ENCODE assay signal across 8 cellular contexts in the genomic region with DNA sequence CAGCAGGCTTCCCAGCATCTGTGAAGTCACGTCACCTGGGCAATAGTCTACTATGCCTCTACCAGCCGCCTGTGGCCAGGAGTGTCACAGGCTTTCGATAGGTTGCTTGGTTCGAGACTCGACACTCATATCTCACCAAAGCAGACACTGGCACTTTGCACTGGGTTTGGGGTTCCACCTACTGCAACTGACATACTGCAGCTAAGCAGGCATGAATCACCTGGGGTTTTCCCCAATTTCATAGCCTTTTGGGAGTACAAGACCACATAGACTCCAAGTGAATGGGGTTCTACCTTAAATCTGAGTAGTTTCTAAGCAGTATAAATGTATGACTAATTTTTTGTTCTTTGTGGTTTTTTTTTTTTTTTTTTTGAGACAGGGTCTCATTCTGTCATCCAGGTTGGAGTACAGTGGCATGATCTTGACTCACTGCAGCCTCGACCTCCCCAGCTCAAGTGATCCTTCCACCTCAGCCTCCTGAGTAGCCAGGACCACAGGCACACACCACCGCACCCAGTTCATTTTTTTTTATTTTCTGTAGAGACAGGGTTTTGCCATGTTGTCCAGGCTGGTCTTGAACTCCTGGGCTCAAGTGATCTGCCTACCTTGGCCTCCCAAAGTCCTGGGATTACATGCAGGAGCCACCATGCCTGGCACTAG. TPM values are rescaled to one million over a fixed set of nuclear protein-coding genes. Genes with fewer than 3 reads are reported as not detected.
DNase-seq lines count a peak whose midpoint lies in the region; ATAC-seq and TF ChIP-seq lines count a peak whose summit lies in the region.

No MANE protein-coding gene starts in this region.

- POLR2A ChIA-PET in activated naive CD8-positive, alpha-beta T cell treated with anti-CD3 and anti-CD28 coated beads, Interleukin-2, amount 10 ng/mL, durations not matched to agents 7 days and 5 days (lab: Charles Lee): no interaction called here

- no peak overlapping the region for H2BK15ac ChIP-seq in neuronal stem cell (ENCODE audit: low read length)

- no peak overlapping the region for H2BK120ac ChIP-seq in neuronal stem cell (ENCODE audit: low read depth, low read length)

- H3K18ac ChIP-seq in neuronal stem cell (ENCODE audit: low read length): no peak overlapping the region

- peak; percentile 66 for ATAC-seq in GM19397 (IDR thresholded peaks at IDR 0.05; ENCODE audit: unreplicated experiment)
- peak; percentile 74 for ATAC-seq in HG03354 (IDR thresholded peaks at IDR 0.05; ENCODE audit: poor library complexity, severe bottlenecking, unreplicated experiment)
- ATAC-seq in activated naive CD8-positive, alpha-beta T cell treated with anti-CD3 and anti-CD28 coated beads, Interleukin-2, amount 10 ng/mL, durations not matched to agents 7 days and 5 days (ENCODE audit: low read depth): peak; percentile 51

- H3K27me3 ChIP-seq in neuronal stem cell (ENCODE audit: control insufficient read depth in 3 of 3, insufficient read depth in 3 of 3, low read depth in 1 of 3, low read length in 3 of 3): no peaks in the 10 kb centered on the region

- no peak overlapping the region for H3K4me3 Mint-ChIP-seq in activated naive CD8-positive, alpha-beta T cell treated with anti-CD3 and anti-CD28 coated beads, Interleukin-2, amount 10 ng/mL, durations not matched to agents 7 days and 5 days
- H3K4me3 Mint-ChIP-seq in mesothelial cell of epicardium: no peak overlapping the region

- peaks cover 2% of the 10 kb centered on the region for H3K27me3 Mint-ChIP-seq in activated naive CD8-positive, alpha-beta T cell treated with anti-CD3 and anti-CD28 coated beads, Interleukin-2, amount 10 ng/mL, durations not matched to agents 7 days and 5 days
- no peaks in the 10 kb centered on the region for H3K27me3 Mint-ChIP-seq in mesothelial cell of epicardium (ENCODE audit: low read depth)

- no peak overlapping the region for H3K4me2 ChIP-seq in neuronal stem cell (ENCODE audit: insufficient read depth, low read length, poor library complexity, severe bottlenecking)

- no peaks in the 10 kb centered on the region for H3K36me3 ChIP-seq in neuronal stem cell (replicated peaks in 1 of 2; ENCODE audit: control insufficient read depth in 2 of 2, insufficient read depth in 2 of 2, low read length in 2 of 2)

- no peak overlapping the region for H3K9ac ChIP-seq in neuronal stem cell (ENCODE audit: low read depth, low read length, poor library complexity)

- no peaks in the 10 kb centered on the region for H3K79me1 ChIP-seq in neuronal stem cell (ENCODE audit: low read depth, low read length)

- H4K8ac ChIP-seq in neuronal stem cell (ENCODE audit: low read depth, low read length): no peak overlapping the region

- no peak overlapping the region for H2BK12ac ChIP-seq in neuronal stem cell (ENCODE audit: low read length)

- DNase-seq in activated naive CD8-positive, alpha-beta T cell treated with anti-CD3 and anti-CD28 coated beads, Interleukin-2, amount 10 ng/mL, durations not matched to agents 7 days and 5 days: no peak
- DNase-seq in stimulated activated CD4-positive, alpha-beta T cell treated with anti-CD3 and anti-CD28 coated beads, Interleukin-4, amount 100 ng/mL, for 24 hours: peak; percentile 87
- no peak for DNase-seq in mesothelial cell of epicardium (ENCODE audit: low spot score in 2 of 2, unreplicated experiment in 2 of 2)
- no peak for DNase-seq in NOMO-1 treated with DMSO at 0.1 percent for 48 hours (lab: John Stamatoyannopoulos, UW; ENCODE audit: unreplicated experiment)
- DNase-seq in Kasumi-1 (lab: John Stamatoyannopoulos, UW): no peak
- DNase-seq in neuronal stem cell (ENCODE audit: low spot score): no peak

- H4K91ac ChIP-seq in neuronal stem cell (ENCODE audit: low read depth, low read length, poor library complexity): no peak overlapping the region

- H3K23ac ChIP-seq in neuronal stem cell (ENCODE audit: low read depth, low read length, poor library complexity): no peak overlapping the region

- no CpG with 5 or more reads among the region's 7 CpGs for WGBS in neuronal stem cell (ENCODE audit: extremely low coverage in 2 of 2, insufficient read length in 2 of 2, insufficient replicate concordance in 1 of 2), 2 donors

- no peak for TF ChIP-seq CTCF in mesothelial cell of epicardium (IDR thresholded peaks at IDR 0.05; ENCODE audit: unreplicated experiment)

- no peak overlapping the region for H3K27ac Mint-ChIP-seq in activated naive CD8-positive, alpha-beta T cell treated with anti-CD3 and anti-CD28 coated beads, Interleukin-2, amount 10 ng/mL, durations not matched to agents 7 days and 5 days
- H3K27ac Mint-ChIP-seq in mesothelial cell of epicardium: no peak overlapping the region

- peaks cover 0 to under 1% of the 10 kb centered on the region in 2 donors for H3K9me3 ChIP-seq in neuronal stem cell (replicated peaks in 1 of 2; ENCODE audit: control insufficient read depth in 2 of 2, insufficient read depth in 1 of 2, low read depth in 1 of 2, low read length in 2 of 2)

- peaks cover 15% of the 10 kb centered on the region for H3K4me1 Mint-ChIP-seq in activated naive CD8-positive, alpha-beta T cell treated with anti-CD3 and anti-CD28 coated beads, Interleukin-2, amount 10 ng/mL, durations not matched to agents 7 days and 5 days
- peaks cover 22% of the 10 kb centered on the region for H3K4me1 Mint-ChIP-seq in mesothelial cell of epicardium

- peaks cover 13% of the 10 kb centered on the region for H3K36me3 Mint-ChIP-seq in activated naive CD8-positive, alpha-beta T cell treated with anti-CD3 and anti-CD28 coated beads, Interleukin-2, amount 10 ng/mL, durations not matched to agents 7 days and 5 days
- no peaks in the 10 kb centered on the region for H3K36me3 Mint-ChIP-seq in mesothelial cell of epicardium

- peaks cover 2 to 12% of the 10 kb centered on the region in 2 donors for H3K4me1 ChIP-seq in neuronal stem cell (ENCODE audit: control insufficient read depth in 2 of 2, insufficient read depth in 1 of 2, low read depth in 1 of 2, low read length in 2 of 2)

- H2AFZ ChIP-seq in neuronal stem cell (ENCODE audit: low read length): no peak overlapping the region

- H3K27ac ChIP-seq in neuronal stem cell (replicated peaks; ENCODE audit: low read length): no peak overlapping the region

- no peak overlapping the region for H3K4ac ChIP-seq in neuronal stem cell (ENCODE audit: low read length)

- H3K4me3 ChIP-seq in neuronal stem cell (ENCODE audit: low read length in 2 of 2): no peak overlapping the region

- H2BK5ac ChIP-seq in neuronal stem cell (ENCODE audit: low read length): no peak overlapping the region

- H2AK5ac ChIP-seq in neuronal stem cell (ENCODE audit: low read depth, low read length): no peak overlapping the region

- H3K9me3 Mint-ChIP-seq in activated naive CD8-positive, alpha-beta T cell treated with anti-CD3 and anti-CD28 coated beads, Interleukin-2, amount 10 ng/mL, durations not matched to agents 7 days and 5 days: no peaks in the 10 kb centered on the region
- H3K9me3 Mint-ChIP-seq in mesothelial cell of epicardium: no peaks in the 10 kb centered on the region

- H3K14ac ChIP-seq in neuronal stem cell (ENCODE audit: low read length): no peak overlapping the region

RNA-seq across cellular contexts. Expression of a gene that starts 32.1 kb away (rescaled TPM):
- 10 to 100 TPM; 19.0 to 19.4 TPM for total RNA-seq in activated naive CD8-positive, alpha-beta T cell treated with anti-CD3 and anti-CD28 coated beads, Interleukin-2, amount 10 ng/mL, durations not matched to agents 7 days and 5 days
- 18.6 to 21.7 TPM (median 21.4 TPM) in 3 replicates for total RNA-seq in mesothelial cell of epicardium
- polyA plus RNA-seq in neuronal stem cell (2013, experiment 1 of 2): 11.3 TPM
- polyA plus RNA-seq in neuronal stem cell (2013, experiment 2 of 2): 10.7 TPM

RNA-seq across cellular contexts. Expression of a gene that starts 32.2 kb away (rescaled TPM):
- total RNA-seq in activated naive CD8-positive, alpha-beta T cell treated with anti-CD3 and anti-CD28 coated beads, Interleukin-2, amount 10 ng/mL, durations not matched to agents 7 days and 5 days: 10 to 100 TPM; 11.5 to 12.1 TPM
- total RNA-seq in mesothelial cell of epicardium: 11.0 to 12.1 TPM (median 11.2 TPM) in 3 replicates
- polyA plus RNA-seq in neuronal stem cell (2013, experiment 1 of 2): 6.7 TPM
- polyA plus RNA-seq in neuronal stem cell (2013, experiment 2 of 2): 6.9 TPM

RNA-seq across cellular contexts. Expression of a gene that starts 52.4 kb away (rescaled TPM):
- total RNA-seq in activated naive CD8-positive, alpha-beta T cell treated with anti-CD3 and anti-CD28 coated beads, Interleukin-2, amount 10 ng/mL, durations not matched to agents 7 days and 5 days: 10 to 100 TPM; 12.1 to 13.7 TPM
- 1.8 to 3.2 TPM (median 2.2 TPM) in 3 replicates for total RNA-seq in mesothelial cell of epicardium
- polyA plus RNA-seq in neuronal stem cell (2013, experiment 1 of 2): 1.5 TPM
- polyA plus RNA-seq in neuronal stem cell (2013, experiment 2 of 2): 3.0 TPM
